ENCODE assay signal across 30 cellular contexts in the genomic region with DNA sequence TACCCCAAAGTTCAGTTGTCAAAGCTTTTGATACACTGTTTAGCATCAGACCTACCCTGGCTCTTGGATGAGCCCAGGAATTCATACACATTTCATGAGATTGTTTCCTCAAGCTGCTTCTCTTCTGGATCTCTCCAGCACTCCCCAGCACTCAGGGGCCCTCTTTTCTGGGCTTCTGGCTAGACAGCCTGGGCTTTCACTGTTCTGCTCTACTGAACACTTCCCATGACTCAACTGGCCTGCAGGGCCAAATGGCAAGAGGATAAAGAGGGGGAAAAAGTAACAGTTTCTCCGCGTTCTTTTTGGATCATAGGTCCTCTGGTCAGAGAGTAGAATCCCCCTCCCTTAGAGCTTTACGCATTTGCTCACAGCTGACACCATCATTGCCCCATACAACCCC. TPM values are rescaled to one million over a fixed set of nuclear protein-coding genes. Genes with fewer than 3 reads are reported as not detected.
"Had no signal": no experiment of that assay in that cellular context is flagged by ENCODE, and none has a peak within 500 bp of the region (broad histone marks: within the 10 kb centered on the region; RNA-seq: fewer than 3 reads in every experiment).

No MANE protein-coding gene starts in this region.

- H3K9me3 ChIP-seq: body of pancreas, psoas muscle, right atrium auricular region, stomach, suprapubic skin, tibial artery had no signal

- H3K27ac ChIP-seq: body of pancreas, cardiac muscle cell, coronary artery, parathyroid adenoma, psoas muscle, right atrium auricular region, stomach, suprapubic skin, tibial artery had no signal

- H3K27me3 Mint-ChIP-seq: activated naive CD8-positive, alpha-beta T cell; effector memory CD8-positive, alpha-beta T cell; naive thymus-derived CD4-positive, alpha-beta T cell; stimulated activated naive B cell treated with anti-CD40 and anti-IgM and Interleukin-4, amounts not matched to agents 10 μg/mL and 1 μg/mL and 100 μg/mL, for 72 hours had no signal

- ATAC-seq: body of pancreas; effector memory CD8-positive, alpha-beta T cell; left cardiac atrium; naive thymus-derived CD4-positive, alpha-beta T cell; psoas muscle; stimulated activated naive B cell treated with anti-CD40 and anti-IgM and Interleukin-4, amounts not matched to agents 10 μg/mL and 1 μg/mL and 100 μg/mL, for 72 hours; WTC11 had no signal

- DNase-seq: activated CD4-positive, alpha-beta T cell treated with anti-CD3 and anti-CD28 coated beads, Interleukin-2, amount 50 U/mL, for 4 hours; activated effector memory CD4-positive, alpha-beta T cell treated with Interleukin-2 at 50 U/mL for 16 hours; activated naive CD4-positive, alpha-beta T cell treated with Interleukin-2 at 50 U/mL for 16 hours; activated T-cell treated with anti-CD3 and anti-CD28 coated beads for 4 hours; anterior cingulate cortex; body of pancreas; cerebellar nuclear complex; effector memory CD8-positive, alpha-beta T cell; foreskin fibroblast; left cardiac atrium; mammary epithelial cell; midbrain; naive thymus-derived CD4-positive, alpha-beta T cell; occipital lobe; psoas muscle; stimulated activated CD4-positive, alpha-beta T cell treated with anti-CD3 and anti-CD28 coated beads, Interleukin-1b, Interleukin-23, amount 100 ng/mL, for 48 hours; stimulated activated CD4-positive, alpha-beta T cell treated with anti-CD3 and anti-CD28 coated beads, Interleukin-4, amount 100 ng/mL, for 4 hours; stimulated activated CD8-positive, alpha-beta memory T cell treated with anti-CD3 and anti-CD28 coated beads, Interleukin-4, amount 100 ng/mL, for 48 hours; stimulated activated naive B cell treated with anti-CD40 and anti-IgM and Interleukin-4, amounts not matched to agents 10 μg/mL and 1 μg/mL and 100 μg/mL, for 72 hours; stomach; T-helper 2 cell; tibial artery had no signal

- H2AFZ ChIP-seq: parathyroid adenoma had no signal

- H3K4me1 Mint-ChIP-seq: naive thymus-derived CD4-positive, alpha-beta T cell; stimulated activated naive B cell treated with anti-CD40 and anti-IgM and Interleukin-4, amounts not matched to agents 10 μg/mL and 1 μg/mL and 100 μg/mL, for 72 hours; WTC11 had no signal

- H3K27me3 ChIP-seq: body of pancreas, right atrium auricular region, stomach, suprapubic skin, tibial artery had no signal

- H3K4me3 ChIP-seq: body of pancreas, cardiac muscle cell, coronary artery, psoas muscle, right atrium auricular region, smooth muscle cell, stomach, suprapubic skin, tibial artery had no signal

- H3K4me3 Mint-ChIP-seq: activated naive CD8-positive, alpha-beta T cell; effector memory CD8-positive, alpha-beta T cell; naive thymus-derived CD4-positive, alpha-beta T cell; stimulated activated naive B cell treated with anti-CD40 and anti-IgM and Interleukin-4, amounts not matched to agents 10 μg/mL and 1 μg/mL and 100 μg/mL, for 72 hours; WTC11 had no signal

- H3K4me2 ChIP-seq: smooth muscle cell had no signal

- H3K79me2 ChIP-seq: parathyroid adenoma had no signal

- H3K9me3 Mint-ChIP-seq: WTC11 had no signal

- H3K27ac Mint-ChIP-seq: activated naive CD8-positive, alpha-beta T cell; effector memory CD8-positive, alpha-beta T cell; naive thymus-derived CD4-positive, alpha-beta T cell; stimulated activated naive B cell treated with anti-CD40 and anti-IgM and Interleukin-4, amounts not matched to agents 10 μg/mL and 1 μg/mL and 100 μg/mL, for 72 hours; WTC11 had no signal

- H3K4me1 ChIP-seq: body of pancreas, parathyroid adenoma, psoas muscle, right atrium auricular region, stomach, suprapubic skin had no signal

- H3K36me3 ChIP-seq: cardiac muscle cell, right atrium auricular region, stomach, suprapubic skin, tibial artery had no signal

- H3K36me3 Mint-ChIP-seq: activated naive CD8-positive, alpha-beta T cell; naive thymus-derived CD4-positive, alpha-beta T cell; stimulated activated naive B cell treated with anti-CD40 and anti-IgM and Interleukin-4, amounts not matched to agents 10 μg/mL and 1 μg/mL and 100 μg/mL, for 72 hours; WTC11 had no signal

- H3K9ac ChIP-seq: parathyroid adenoma had no signal

RNA-seq across cellular contexts. Expression of a gene that starts 20.9 kb away (rescaled TPM):
- total RNA-seq: naive thymus-derived CD4-positive, alpha-beta T cell had no signal
- polyA plus RNA-seq: naive thymus-derived CD4-positive, alpha-beta T cell had no signal
